23 cellular contexts compared by ENCODE assay signal in the genomic region with DNA sequence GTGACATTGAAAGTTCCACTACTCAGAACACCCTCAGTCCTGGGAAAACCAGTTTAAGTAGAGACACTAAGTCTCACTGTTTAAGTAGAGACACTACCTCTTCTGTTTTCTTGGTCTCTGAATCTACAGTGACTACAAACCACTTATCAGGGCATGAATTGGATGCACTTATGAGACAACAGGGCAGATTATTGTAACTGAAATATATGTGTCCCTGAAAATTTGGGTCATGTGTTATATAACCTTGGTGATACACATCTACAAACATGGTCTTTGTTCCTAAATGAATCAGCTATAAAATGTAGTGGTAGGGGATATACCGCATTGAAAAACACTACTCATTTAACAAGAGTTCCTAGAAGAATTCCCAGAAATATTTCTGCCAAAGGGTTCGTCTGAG. TPM values are rescaled to one million over a fixed set of nuclear protein-coding genes. Genes with fewer than 3 reads are reported as not detected.
DNase-seq lines count a peak whose midpoint lies in the region; ATAC-seq, FAIRE-seq and TF ChIP-seq lines count a peak whose summit lies in the region.
"Had no signal": no experiment of that assay in that cellular context is flagged by ENCODE, and none has a peak within 500 bp of the region (broad histone marks: within the 10 kb centered on the region; RNA-seq: fewer than 3 reads in every experiment).

No MANE protein-coding gene starts in this region.

- ATAC-seq in HepG2 (peak; percentile 47), right lobe of liver (no peak), psoas muscle (no peak), GM19023 (IDR thresholded peaks at IDR 0.05; ENCODE audit: unreplicated experiment) (no peak), HG03139 (IDR thresholded peaks at IDR 0.05; ENCODE audit: unreplicated experiment) (no peak)
- ATAC-seq: GM23338 had no signal

- H3K9ac ChIP-seq in HepG2 (ENCODE audit: insufficient read depth, low read depth, low read length) = no peak overlapping the region

- TF ChIP-seq EP300 in HepG2 (IDR thresholded peaks at IDR 0.05; ENCODE audit: low read depth in 2 of 2, low read length in 2 of 2) (no peak; a peak in 1 of 4 replicates), HepG2 (CRISPR knock-in tag; IDR thresholded peaks at IDR 0.05; ENCODE audit: borderline replicate concordance) (no peak)

- H3K4me2 ChIP-seq in HepG2 (ENCODE audit: low read depth, low read length) = peak overlapping the region; percentile 5; the same call in 1 of the 2 replicates
- H3K4me2 ChIP-seq: A549, GM23338 had no signal

- H3K27ac ChIP-seq in HepG2 (ENCODE audit: extremely low read length, insufficient read depth, low read length) = peak overlapping the region; percentile 36
- no peak overlapping the region for H3K27ac ChIP-seq in right lobe of liver
- H3K27ac ChIP-seq in psoas muscle = peak overlapping the region; percentile 27
- H3K27ac ChIP-seq: 22Rv1, C4-2B, HL-60 had no signal

- no peak overlapping the region for H2AFZ ChIP-seq in HepG2 (ENCODE audit: low read length)
- H2AFZ ChIP-seq: GM23338 had no signal

- CTCF ChIA-PET in HepG2 (lab: Yijun Ruan, JAX; ENCODE audit: low intra/inter-chr PET ratio, low total read pairs) = no interaction called here

- 11% methylated on average over 2 of the region's 2 CpGs for WGBS in HepG2 (ENCODE audit: low lambda C conversion rate)
- WGBS in right lobe of liver (ENCODE audit: insufficient coverage, low coverage, low lambda C conversion rate, missing lambda C conversion rate) = 85% methylated on average over 2 of the region's 2 CpGs
- WGBS in psoas muscle, 3 donors = 60 to 76% (median 70%) methylated on average over 2 of the region's 2 CpGs

- H3K9me3 ChIP-seq in HepG2 (ENCODE audit: low read length) (no peaks in the 10 kb centered on the region), right lobe of liver (no peaks in the 10 kb centered on the region), psoas muscle (peaks cover 4% of the 10 kb centered on the region)

- no peak overlapping the region for H3K4me3 ChIP-seq in HepG2 (replicated peaks in 1 of 3; ENCODE audit: insufficient read depth in 1 of 3, low read depth in 2 of 3, low read length in 3 of 3)
- H3K4me3 ChIP-seq in right lobe of liver = no peak overlapping the region
- no peak overlapping the region for H3K4me3 ChIP-seq in psoas muscle
- H3K4me3 ChIP-seq: A549, GM23338 had no signal

- intact Hi-C loops in HepG2 (cut with micrococcal nuclease; ENCODE audit: unreplicated experiment) (no loop called here), right lobe of liver (cut with DNase I) (no loop called here), psoas muscle (cut with DNase I) (loop anchor here in 1 of 2 donors (5.0 kb wide), 1 partner anchor 107 kb away; no protein-coding TSS in a partner anchor)

- no peaks in the 10 kb centered on the region for H3K79me2 ChIP-seq in HepG2 (ENCODE audit: insufficient read depth, low read length)

- H3K27me3 ChIP-seq in HepG2 (ENCODE audit: control insufficient read depth in 1 of 2, insufficient read depth in 2 of 2, low read length in 2 of 2) = no peaks in the 10 kb centered on the region
- no peaks in the 10 kb centered on the region for H3K27me3 ChIP-seq in right lobe of liver
- H3K27me3 ChIP-seq in psoas muscle (ENCODE audit: insufficient read depth in 3 of 3, low read length in 2 of 3) = no peaks in the 10 kb centered on the region

- TF ChIP-seq CTCF in HepG2 (CRISPR knock-in tag; IDR thresholded peaks at IDR 0.05) = no peak
- TF ChIP-seq CTCF in right lobe of liver (IDR thresholded peaks at IDR 0.05) = no peak
- no peak for TF ChIP-seq CTCF in psoas muscle (IDR thresholded peaks at IDR 0.05)

- H3K36me3 ChIP-seq in HepG2 (replicated peaks in 1 of 2; ENCODE audit: control insufficient read depth in 1 of 2, insufficient read depth in 2 of 2, low read length in 2 of 2) (peaks cover 6 to 11% of the 10 kb centered on the region in 2 experiments; a peak in 3 of 5 replicates), right lobe of liver (peaks cover 0 to 15% (median 0%) of the 10 kb centered on the region in 4 donors), psoas muscle (ENCODE audit: insufficient read depth in 1 of 2, low read depth in 1 of 2) (peaks cover 4 to 12% of the 10 kb centered on the region in 2 donors)

- TF ChIP-seq POLR2A in HepG2 (IDR thresholded peaks at IDR 0.05; ENCODE audit: insufficient read depth in 1 of 2, low read depth in 2 of 2, low read length in 2 of 2) (no peak), right lobe of liver (IDR thresholded peaks at IDR 0.05) (no peak)

- no TSS peak for BruUV-seq in HepG2 (replicated peaks; lab: Mats Ljungman, UMichigan)

- TF ChIP-seq RAD21 in HepG2 (CRISPR knock-in tag; IDR thresholded peaks at IDR 0.05) = no peak

- peaks cover 45% of the 10 kb centered on the region for H3K4me1 ChIP-seq in HepG2 (ENCODE audit: insufficient read depth, low read length)
- H3K4me1 ChIP-seq in right lobe of liver = peaks cover 0 to 16% (median 5%) of the 10 kb centered on the region in 4 donors
- H3K4me1 ChIP-seq in psoas muscle = no peaks in the 10 kb centered on the region

- no peak for FAIRE-seq in HepG2 (lab: Jason Lieb, UNC)
- FAIRE-seq: A549, GM12892, GM18507, H54 had no signal

- in situ Hi-C loops in HepG2 (cut with HindIII; ENCODE audit: extremely low pct_ligation_motif_present, low pct_unique_long_range_greater_than_20kb) = no loop called here

- H4K20me1 ChIP-seq in HepG2 (ENCODE audit: insufficient read depth, low read length) = no peaks in the 10 kb centered on the region

- POLR2A ChIA-PET in HepG2 (lab: Yijun Ruan, JAX) = interaction anchor here (4.7 kb wide), 1 partner anchor 25 kb away, joined by 31 read pairs; no protein-coding TSS in a partner anchor

- peak; percentile 67 for DNase-seq in HepG2 (ENCODE audit: low spot score)
- DNase-seq in right lobe of liver = no peak
- DNase-seq in epidermal melanocyte (ENCODE audit: insufficient read length, low spot score) = peak; percentile 60
- no peak for DNase-seq in psoas muscle
- DNase-seq in activated CD4-positive, alpha-beta T cell treated with anti-CD3 and anti-CD28 coated beads for 48 hours = no peak
- DNase-seq: AML-193; CD4-positive, alpha-beta T cell; DMS153; DMS79; GDM1; HCEC 1CT; IMR-90 had no signal

TF ChIP-seq in HepG2, 621 proteins besides CTCF, POLR2A, EP300 and RAD21 (continues in another document):
- TF ChIP-seq ZNF839 (CRISPR knock-in tag; IDR thresholded peaks at IDR 0.05; ENCODE audit: borderline replicate concordance) (no peak), SAP130 (CRISPR knock-in tag; IDR thresholded peaks at IDR 0.05; ENCODE audit: low read depth) (peak; percentile 26; the same call in 1 of the 2 replicates), HNF4A (CRISPR knock-in tag; IDR thresholded peaks at IDR 0.05) (peak; percentile 41; the same call in 1 of the 2 replicates), NCOA2 (CRISPR knock-in tag; IDR thresholded peaks at IDR 0.05) (0 out of 2 replicates have a peak, but pooled peaks have one; percentile 30)

RNA-seq across cellular contexts. Expression of a gene that starts 55.7 kb away (rescaled TPM):
- not detected in 2 replicates for total RNA-seq in HepG2 (2016; rRNA removed; fragmentation: Illumina TruSeq; extraction: Trizol)
- total RNA-seq in HepG2 (2016; cell fraction: cytosol; rRNA removed; fragmentation: Illumina TruSeq; extraction: Trizol; ENCODE audit: low read depth) = not detected in 2 replicates
- total RNA-seq in HepG2 (2016; cell fraction: insoluble cytoplasmic fraction; rRNA removed; fragmentation: Illumina TruSeq; extraction: Trizol) = not detected in 2 replicates
- total RNA-seq in HepG2 (2016; cell fraction: membrane; rRNA removed; fragmentation: Illumina TruSeq; extraction: Trizol) = not detected in 2 replicates
- not detected in 2 replicates for total RNA-seq in HepG2 (2016; cell fraction: nucleus; rRNA removed; fragmentation: Illumina TruSeq; extraction: Trizol)
- polyA plus RNA-seq in HepG2 (2011; rRNA removed) = not detected in 2 replicates
- not detected in 2 replicates for polyA plus RNA-seq in HepG2 (2011; cell fraction: cytosol; rRNA removed)
- polyA plus RNA-seq in HepG2 (2011; cell fraction: nucleus; rRNA removed) = not detected in 2 replicates
- polyA plus RNA-seq in HepG2 (2012) = not detected in 2 replicates
- not detected in 2 replicates for polyA plus RNA-seq in HepG2 (2016; cell fraction: cytosol; fragmentation: Illumina TruSeq; extraction: Trizol; ENCODE audit: low read depth)
- polyA plus RNA-seq in HepG2 (2016; cell fraction: insoluble cytoplasmic fraction; fragmentation: Illumina TruSeq; extraction: Trizol; ENCODE audit: low read depth) = not detected in 2 replicates
- polyA plus RNA-seq in HepG2 (2016; cell fraction: membrane; fragmentation: Illumina TruSeq; extraction: Trizol; ENCODE audit: low read depth) = not detected in 2 replicates
- not detected in 2 replicates for polyA plus RNA-seq in HepG2 (2016; cell fraction: nucleus; fragmentation: Illumina TruSeq; extraction: Trizol; ENCODE audit: insufficient read depth, low read depth)
- polyA minus RNA-seq in HepG2 (2011; rRNA and poly(A)+ RNA removed; ENCODE audit: low replicate concordance) = not detected in 2 replicates
- not detected in 2 replicates for polyA minus RNA-seq in HepG2 (2011; cell fraction: cytosol; rRNA and poly(A)+ RNA removed)
- not detected in 2 replicates for polyA minus RNA-seq in HepG2 (2011; cell fraction: nucleus; rRNA and poly(A)+ RNA removed)
- total RNA-seq in right lobe of liver = 1 to 10 TPM; 2.1 to 9.0 (median 2.8) TPM
- 1 to 10 TPM in 2 of 4 donors, under 1 TPM in 2; 0.57 to 1.2 (median 0.95) TPM for total RNA-seq in psoas muscle
- polyA plus RNA-seq in psoas muscle = 1 to 10 TPM in 2 of 3 donors, under 1 TPM in 1; 0.82 to 1.8 (median 1.4) TPM
- total RNA-seq: CD4-positive, alpha-beta T cell; HT1080 had no signal
- polyA plus RNA-seq: A549 had no signal

Comparison
In these comparisons a context has a peak if more than half of its experiments do, and no peak if none do; other contexts are left out.
1. DNase-seq: peak in HepG2 (single experiment) and epidermal melanocyte (single experiment); none in right lobe of liver (0 of 3), psoas muscle (0 of 2) and activated CD4-positive, alpha-beta T cell treated with anti-CD3 and anti-CD28 coated beads for 48 hours (single experiment).
2. H3K27ac ChIP-seq: peak in HepG2 (single experiment) and psoas muscle (single experiment); none in right lobe of liver (0 of 3).